1 cellular context compared by ENCODE assay signal in genomic region chrX:153306527-153307115, GRCh38.
TF ChIP-seq lines count a peak whose summit lies in the region.

No MANE protein-coding gene starts in this region.

TF ChIP-seq in SK-N-SH, 30 proteins besides CTCF, POLR2A, EP300 and RAD21 (continued from another document):
- no peak for TF ChIP-seq MAX (IDR thresholded peaks at IDR 0.05; ENCODE audit: low read depth)
- no peak for TF ChIP-seq ELF1 (IDR thresholded peaks at IDR 0.05)
- no peak for TF ChIP-seq USF1 (IDR thresholded peaks at IDR 0.05; ENCODE audit: borderline replicate concordance, low read depth)
- no peak for TF ChIP-seq YY1 (IDR thresholded peaks at IDR 0.05; ENCODE audit: low read depth)
- no peak for TF ChIP-seq POLR2AphosphoS5 (IDR thresholded peaks at IDR 0.05; ENCODE audit: low read depth, low read length)
- TF ChIP-seq CHD2 (IDR thresholded peaks at IDR 0.05; ENCODE audit: low read length, partially characterized antibody) = no peak
- TF ChIP-seq MXI1 (IDR thresholded peaks at IDR 0.05; ENCODE audit: low read depth, low read length) = no peak
- no peak for TF ChIP-seq IRF3 (IDR thresholded peaks at IDR 0.05; ENCODE audit: low read depth, low read length)
- TF ChIP-seq FOSL2 (IDR thresholded peaks at IDR 0.05; ENCODE audit: borderline replicate concordance, low read depth) = no peak
- no peak for TF ChIP-seq FOXM1 (IDR thresholded peaks at IDR 0.05; ENCODE audit: low read depth)
- no peak for TF ChIP-seq GABPA (IDR thresholded peaks at IDR 0.05; ENCODE audit: low read depth)
- no peak for TF ChIP-seq SMC3 (IDR thresholded peaks at IDR 0.05; ENCODE audit: low read depth, low read length)
